ENCODE assay signal across 9 cellular contexts in genomic region chr5:6737043-6737941, GRCh38. TPM values are rescaled to one million over a fixed set of nuclear protein-coding genes. Genes with fewer than 3 reads are reported as not detected.
DNase-seq lines count a peak whose midpoint lies in the region; ATAC-seq, FAIRE-seq and TF ChIP-seq lines count a peak whose summit lies in the region.
"Had no signal": no experiment of that assay in that cellular context is flagged by ENCODE, and none has a peak within 500 bp of the region (broad histone marks: within the 10 kb centered on the region; RNA-seq: fewer than 3 reads in every experiment).

No MANE protein-coding gene starts in this region.

- H3K27ac ChIP-seq in suprapubic skin: no peak overlapping the region
- H3K27ac ChIP-seq: psoas muscle had no signal

- H3K36me3 ChIP-seq in suprapubic skin: peaks cover 40% of the 10 kb centered on the region

- peak; percentile 84 for FAIRE-seq in GM18507 (lab: Jason Lieb, UNC)

- H3K4me3 ChIP-seq in suprapubic skin (no peak overlapping the region), lower leg skin (ENCODE audit: low read depth, poor library complexity, severe bottlenecking) (no peak overlapping the region)
- H3K4me3 ChIP-seq: psoas muscle had no signal

- TF ChIP-seq POLR2A in suprapubic skin (IDR thresholded peaks at IDR 0.05) (no peak), lower leg skin (IDR thresholded peaks at IDR 0.05) (no peak)

- H3K4me1 ChIP-seq in suprapubic skin: peaks cover 27% of the 10 kb centered on the region

- H3K9me3 ChIP-seq in suprapubic skin: no peaks in the 10 kb centered on the region
- H3K9me3 ChIP-seq: psoas muscle had no signal

- H3K27me3 ChIP-seq in suprapubic skin: no peaks in the 10 kb centered on the region

- 90% methylated on average over 24 of the region's 24 CpGs for WGBS in suprapubic skin
- 91 to 93% methylated on average over 24 of the region's 24 CpGs for WGBS in lower leg skin, 2 donors

- intact Hi-C loops in lower leg skin (cut with DNase I; ENCODE audit: low total_unique reads): no loop called here

- TF ChIP-seq CTCF in suprapubic skin (IDR thresholded peaks at IDR 0.05) (no peak), lower leg skin (IDR thresholded peaks at IDR 0.05) (no peak)

- ATAC-seq in GM21390 (IDR thresholded peaks at IDR 0.05; ENCODE audit: unreplicated experiment) (peak; percentile 76), HG03439 (IDR thresholded peaks at IDR 0.05; ENCODE audit: unreplicated experiment) (peak; percentile 81), left lobe of liver (peak; percentile 61)
- ATAC-seq: psoas muscle had no signal

- DNase-seq in GM18507 (ENCODE audit: extremely low spot score, insufficient read length, low read depth) (peak; percentile 47), left lobe of liver (ENCODE audit: low spot score) (peak; percentile 76), COR-L47 (lab: John Stamatoyannopoulos, UW) (no peak), SW480 (ENCODE audit: low spot score) (no peak), suprapubic skin (ENCODE audit: low spot score in 2 of 2) (no peak), lower leg skin (ENCODE audit: low spot score in 2 of 2) (no peak)

- TF ChIP-seq EP300 in suprapubic skin (IDR thresholded peaks at IDR 0.05): no peak

RNA-seq across cellular contexts. Expression of gene TENT4A, which starts 24.1 kb away (rescaled TPM):
- total RNA-seq in left lobe of liver: 14.3 TPM
- 10 to 100 TPM; 36.4 to 67.3 (median 42.4) TPM for total RNA-seq in suprapubic skin
- total RNA-seq in lower leg skin: 10 to 100 TPM; 12.9 to 51.6 (median 21.6) TPM

Comparison
In these comparisons a context has a peak if more than half of its experiments do, and no peak if none do; other contexts are left out.
1. DNase-seq: peak in GM18507 (single experiment) and left lobe of liver (single experiment); none in COR-L47 (single experiment), SW480 (single experiment), suprapubic skin (0 of 2) and lower leg skin (0 of 2).
2. Peak in every context shown above with its lines, with median percentiles within 50 percentile points of each other: ATAC-seq.